ENCODE assay signal across 8 cellular contexts in the genomic region with DNA sequence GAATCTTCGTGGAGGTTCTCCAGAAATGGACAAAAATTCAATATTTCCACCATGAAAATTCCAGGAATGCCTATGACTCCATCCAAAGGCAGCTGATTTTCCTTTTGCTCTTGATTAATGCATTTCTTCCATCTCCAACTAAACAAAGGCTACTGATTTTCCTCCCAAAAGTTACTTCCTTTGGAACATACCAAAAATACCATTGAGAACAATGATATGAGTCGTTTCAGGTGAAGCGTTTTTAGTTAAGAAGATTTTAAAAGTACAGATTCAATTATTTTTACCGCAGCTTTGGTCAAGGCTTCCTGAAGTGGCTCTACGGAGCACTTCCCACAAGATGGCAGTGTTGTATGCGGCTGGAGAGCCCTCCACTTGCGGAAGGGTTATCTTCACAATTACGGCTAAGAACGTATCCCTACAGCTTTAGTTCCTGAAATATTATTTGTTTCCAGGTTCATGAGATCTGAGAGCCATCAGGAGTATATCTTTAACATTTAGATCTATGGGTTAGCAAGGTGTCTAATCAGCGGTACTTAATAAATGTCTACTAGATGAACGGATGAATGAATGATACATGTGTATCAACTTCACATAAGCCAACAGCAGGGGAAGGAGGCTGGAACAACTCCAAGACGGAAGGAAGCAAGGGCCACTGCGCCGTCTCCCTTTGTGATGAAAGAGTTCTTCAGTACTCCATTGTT. TPM values are rescaled to one million over a fixed set of nuclear protein-coding genes. Genes with fewer than 3 reads are reported as not detected.
DNase-seq lines count a peak whose midpoint lies in the region; ATAC-seq, FAIRE-seq and TF ChIP-seq lines count a peak whose summit lies in the region.

No MANE protein-coding gene starts in this region.

- DNase-seq in NCI-H2196 (lab: John Stamatoyannopoulos, UW; ENCODE audit: unreplicated experiment) (peak; percentile 1), NCI-H2196 treated with DMSO at 0.1 percent for 48 hours (lab: John Stamatoyannopoulos, UW; ENCODE audit: unreplicated experiment) (no peak), LNCaP clone FGC (ENCODE audit: low read depth) (peak; percentile 43), SW480 (ENCODE audit: low spot score) (peak; percentile 20), breast epithelium (ENCODE audit: low spot score in 2 of 2) (peak in 1 of 2 donors; percentile 31), inferior parietal cortex (ENCODE audit: extremely low spot score) (peak; percentile 78), small intestine (peak; percentile 46)

- TF ChIP-seq POLR2A in breast epithelium (IDR thresholded peaks at IDR 0.05): no peak

- intact Hi-C loops in breast epithelium (cut with DNase I; ENCODE audit: low total_unique reads): no loop called here

- peaks cover 0 to 3% of the 10 kb centered on the region in 2 donors for H3K4me1 ChIP-seq in breast epithelium
- H3K4me1 ChIP-seq in small intestine (ENCODE audit: control insufficient read depth in 2 of 2, insufficient read depth in 1 of 2, low read depth in 1 of 2, low read length in 1 of 2): peaks cover 0 to 3% of the 10 kb centered on the region in 2 donors

- peak; percentile 95 for TF ChIP-seq CTCF in LNCaP clone FGC (IDR thresholded peaks at IDR 0.05; ENCODE audit: control insufficient read depth, extremely low read depth, insufficient read depth)
- peak; percentile 29 to 65 (median 48) for TF ChIP-seq CTCF in breast epithelium (IDR thresholded peaks at IDR 0.05)

- 11 to 20% (median 19%) methylated on average over 14 of the region's 14 CpGs for WGBS in small intestine, 3 donors

- H3K27me3 ChIP-seq in breast epithelium (no peaks in the 10 kb centered on the region), small intestine (ENCODE audit: control insufficient read depth in 2 of 2, insufficient read depth in 2 of 2, low read length in 2 of 2) (peaks cover 0 to 3% of the 10 kb centered on the region in 2 donors)

- H3K27ac ChIP-seq in breast epithelium: no peak overlapping the region
- H3K27ac ChIP-seq in small intestine (ENCODE audit: low read depth in 1 of 2, low read length in 1 of 2): no peak overlapping the region

- no peak for FAIRE-seq in small intestine (lab: Jason Lieb, UNC)

- H3K9me3 ChIP-seq in breast epithelium (no peaks in the 10 kb centered on the region), small intestine (ENCODE audit: control insufficient read depth, low read depth) (no peaks in the 10 kb centered on the region)

- no peak for ATAC-seq in HG02885 (IDR thresholded peaks at IDR 0.05; ENCODE audit: poor library complexity, unreplicated experiment)

- H3K36me3 ChIP-seq in breast epithelium (no peaks in the 10 kb centered on the region), small intestine (ENCODE audit: control insufficient read depth in 2 of 2, insufficient read depth in 2 of 2, low read length in 2 of 2) (no peaks in the 10 kb centered on the region)

- no peak overlapping the region for H3K4me3 ChIP-seq in LNCaP clone FGC (ENCODE audit: low read depth, low read length)
- H3K4me3 ChIP-seq in breast epithelium: peak overlapping the region in 2 of 3 donors; percentile 8 to 33
- H3K4me3 ChIP-seq in small intestine (ENCODE audit: low read depth in 1 of 2, low read length in 2 of 2): no peak overlapping the region

RNA-seq across cellular contexts. Expression of a gene that starts 35.9 kb away (rescaled TPM):
- total RNA-seq in breast epithelium: 10 to 100 TPM in 1 of 3 donors, 1 to 10 TPM in 2; 9.8 to 17.6 (median 10.0) TPM
- 1 to 10 TPM in 1 of 3 donors, under 1 TPM in 2; 0.54 to 3.1 (median 0.67) TPM for polyA plus RNA-seq in small intestine

RNA-seq across cellular contexts. Expression of a gene that starts 48.5 kb away (rescaled TPM):
- total RNA-seq in breast epithelium: 10 to 100 TPM in 1 of 3 donors, 1 to 10 TPM in 2; 1.5 to 12.5 (median 2.9) TPM
- polyA plus RNA-seq in small intestine: under 1 TPM in 1 of 3 donors, not detected in 2; 0.24 TPM

RNA-seq across cellular contexts. Expression of a gene that starts 48.6 kb away (rescaled TPM):
- total RNA-seq in breast epithelium: 10 to 100 TPM in 2 of 3 donors, 1 to 10 TPM in 1; 8.0 to 63.7 (median 19.3) TPM
- 1 to 10 TPM in 2 of 3 donors, under 1 TPM in 1; 0.45 to 2.2 (median 1.6) TPM for polyA plus RNA-seq in small intestine

Comparison
In these comparisons a context has a peak if more than half of its experiments do, and no peak if none do; other contexts are left out.
1. H3K4me3 ChIP-seq: peak in breast epithelium (2 of 3); none in LNCaP clone FGC (single experiment) and small intestine (0 of 2).